In genomic region chr19:44212250-44212864, GRCh38 we compare ENCODE assay signal across 1 cellular context.
TF ChIP-seq lines count a peak whose summit lies in the region.

Gene ZNF227, plus strand, starts transcription at chr19:44212532. Its CDS starts 5,261 bp downstream, at chr19:44217793.

TF ChIP-seq in K562, 482 proteins besides CTCF, POLR2A, EP300 and RAD21 (continued from another document and continues in another):
- TF ChIP-seq TFAP4 (CRISPR knock-in tag; IDR thresholded peaks at IDR 0.05; ENCODE audit: borderline replicate concordance), result peak; percentile 45; the same call in 1 of the 2 replicates
- TF ChIP-seq ZNF639 (CRISPR knock-in tag; conservative IDR thresholded peaks at IDR 0.05 in 1 of 2, IDR thresholded peaks at IDR 0.05 in 1 of 2), result peak in 1 of 2 experiments; percentile 44; a peak in 1 of 4 replicates
- peak; percentile 69 to 81; a peak in 3 of 4 replicates for TF ChIP-seq FOXK2 (conservative IDR thresholded peaks at IDR 0.05 in 1 of 2, IDR thresholded peaks at IDR 0.05 in 1 of 2; ENCODE audit: low read depth in 2 of 2)
- TF ChIP-seq LCOR (CRISPR knock-in tag; IDR thresholded peaks at IDR 0.05), result 0 out of 2 replicates have a peak, but pooled peaks have one; percentile 41
- no peak for TF ChIP-seq MEF2D (tag; conservative IDR thresholded peaks at IDR 0.05; ENCODE audit: low read depth)
- TF ChIP-seq FOXO4 (CRISPR knock-in tag; IDR thresholded peaks at IDR 0.05), result no peak
- no peak for TF ChIP-seq RFX5 (IDR thresholded peaks at IDR 0.05; ENCODE audit: low read depth, low read length)
- TF ChIP-seq DMBX1 (CRISPR knock-in tag; IDR thresholded peaks at IDR 0.05; ENCODE audit: borderline replicate concordance), result 0 out of 2 replicates have a peak, but pooled peaks have one; percentile 37
- peak; percentile 37 for TF ChIP-seq TBP (optimal IDR thresholded peaks at IDR 0.05; ENCODE audit: low read depth, low read length)
- TF ChIP-seq CHAMP1 (IDR thresholded peaks at IDR 0.05), result no peak
- TF ChIP-seq GABPB2 (CRISPR knock-in tag; conservative IDR thresholded peaks at IDR 0.05), result no peak
- TF ChIP-seq SPI1 (IDR thresholded peaks at IDR 0.05; ENCODE audit: borderline replicate concordance, low read depth, low read length), result peak; percentile 76
- TF ChIP-seq CREB3 (tag; conservative IDR thresholded peaks at IDR 0.05; ENCODE audit: low read depth), result no peak
- TF ChIP-seq L3MBTL2 (IDR thresholded peaks at IDR 0.05), result peak; percentile 27; the same call in 1 of the 2 replicates
- TF ChIP-seq MTA2 (IDR thresholded peaks at IDR 0.05; ENCODE audit: low read depth), result no peak
- TF ChIP-seq PRDM10 (IDR thresholded peaks at IDR 0.05; ENCODE audit: partially characterized antibody), result peak; percentile 80
- TF ChIP-seq SUPT5H (IDR thresholded peaks at IDR 0.05), result peak; percentile 73
- TF ChIP-seq NR0B1 (IDR thresholded peaks at IDR 0.05; ENCODE audit: partially characterized antibody), result no peak
- peak; percentile 46 for TF ChIP-seq EP400 (IDR thresholded peaks at IDR 0.05)
- TF ChIP-seq GABPA (tag; conservative IDR thresholded peaks at IDR 0.05; ENCODE audit: low read depth), result peak; percentile 98
- TF ChIP-seq ETV1 (tag; conservative IDR thresholded peaks at IDR 0.05; ENCODE audit: low read depth), result peak; percentile 64
- TF ChIP-seq RBM17 (IDR thresholded peaks at IDR 0.05; ENCODE audit: borderline replicate concordance, low read depth, low read length), result no peak
- peak; percentile 80 for TF ChIP-seq ASH1L (IDR thresholded peaks at IDR 0.05; ENCODE audit: borderline replicate concordance, low read depth, partially characterized antibody)
- peak; percentile 81 for TF ChIP-seq RBBP5 (IDR thresholded peaks at IDR 0.05; ENCODE audit: borderline replicate concordance, insufficient read depth, low read length, poor library complexity, severe bottlenecking)
- peak; percentile 43 for TF ChIP-seq E2F8 (IDR thresholded peaks at IDR 0.05; ENCODE audit: low read depth, partially characterized antibody)
- peak; percentile 90 for TF ChIP-seq CREB3L1 (IDR thresholded peaks at IDR 0.05; ENCODE audit: borderline replicate concordance, low read depth)
- TF ChIP-seq RBFOX2 (IDR thresholded peaks at IDR 0.05; ENCODE audit: low read depth, low read length), result peak; percentile 88
- no peak for TF ChIP-seq EHMT2 (IDR thresholded peaks at IDR 0.05)
- peak; percentile 87 for TF ChIP-seq POLR2G (IDR thresholded peaks at IDR 0.05; ENCODE audit: low read depth, low read length)
- TF ChIP-seq E2F6 (IDR thresholded peaks at IDR 0.05; ENCODE audit: borderline replicate concordance in 1 of 2, extremely low read depth in 1 of 2, insufficient read depth in 1 of 2, insufficient read length in 1 of 2, low read depth in 1 of 2, low read length in 1 of 2, poor library complexity in 1 of 2, severe bottlenecking in 1 of 2), result peak in 1 of 2 experiments; percentile 32
- TF ChIP-seq SIX5 (IDR thresholded peaks at IDR 0.05; ENCODE audit: borderline replicate concordance in 1 of 2, insufficient read depth in 1 of 2, low read depth in 1 of 2, low read length in 2 of 2), result peak; percentile 73 to 81
- 0 out of 2 replicates have a peak, but pooled peaks have one; percentile 48 for TF ChIP-seq NFRKB (IDR thresholded peaks at IDR 0.05; ENCODE audit: low read depth)
- TF ChIP-seq ZBTB7A (IDR thresholded peaks at IDR 0.05; ENCODE audit: borderline replicate concordance, control insufficient read depth, low read depth, low read length), result peak; percentile 97
- 0 out of 2 replicates have a peak, but pooled peaks have one; percentile 43 for TF ChIP-seq ZNF395 (CRISPR knock-in tag; IDR thresholded peaks at IDR 0.05)
- TF ChIP-seq ELF1 (tag; IDR thresholded peaks at IDR 0.05), result peak; percentile 91
